In the genomic region with DNA sequence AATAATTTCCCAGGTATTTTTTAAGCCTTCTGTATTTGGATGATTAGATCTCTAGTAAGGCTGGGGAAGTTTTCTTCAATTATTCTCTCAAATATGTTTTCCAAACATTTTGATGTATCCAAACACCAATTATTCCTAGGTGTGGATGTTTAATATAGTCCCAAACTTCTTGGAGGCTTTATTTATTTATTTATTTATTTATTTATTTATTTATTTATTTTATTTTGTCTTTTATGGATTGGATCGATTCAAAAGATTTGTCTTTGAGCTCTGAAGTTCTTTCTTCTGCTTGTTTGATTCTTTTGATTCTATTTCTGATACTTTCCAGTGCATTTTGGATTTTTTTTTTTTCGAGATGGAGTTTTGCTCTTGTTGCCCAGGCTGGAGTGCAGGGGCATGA, we compare ENCODE assay signal across 8 cellular contexts.
"Had no signal": no experiment of that assay in that cellular context is flagged by ENCODE, and none has a peak within 500 bp of the region (broad histone marks: within the 10 kb centered on the region; RNA-seq: fewer than 3 reads in every experiment).

No MANE protein-coding gene starts in this region.

- ATAC-seq: GM12878 had no signal

- H3K4me3 ChIP-seq: GM12878 had no signal

- DNase-seq: GDM1, GF-D8 had no signal

- FAIRE-seq: G401.6, GM12878, GM12891, GM12892, GM18507, GM19239 had no signal
